14 cellular contexts compared by ENCODE assay signal in genomic region chr6:149455028-149455732, GRCh38. TPM values are rescaled to one million over a fixed set of nuclear protein-coding genes. Genes with fewer than 3 reads are reported as not detected.
DNase-seq lines count a peak whose midpoint lies in the region; ATAC-seq, FAIRE-seq and TF ChIP-seq lines count a peak whose summit lies in the region.
"Had no signal": no experiment of that assay in that cellular context is flagged by ENCODE, and none has a peak within 500 bp of the region (broad histone marks: within the 10 kb centered on the region; RNA-seq: fewer than 3 reads in every experiment).

No MANE protein-coding gene starts in this region.

- peaks cover 86% of the 10 kb centered on the region for H3K36me3 Mint-ChIP-seq in activated B cell treated with CpG ODN at 0.5 μM for 24 hours (ENCODE audit: low read depth)

- FAIRE-seq in kidney (lab: Jason Lieb, UNC) = no peak

- peak overlapping the region; percentile 64 for H3K27ac ChIP-seq in C4-2B
- H3K27ac ChIP-seq in kidney (ENCODE audit: low read depth in 2 of 2, low read length in 2 of 2) = peak overlapping the region; percentile 29 to 68
- H3K27ac ChIP-seq in psoas muscle = peak overlapping the region; percentile 70
- H3K27ac ChIP-seq: foreskin keratinocyte had no signal

- no peaks in the 10 kb centered on the region for H3K9me3 Mint-ChIP-seq in activated B cell treated with CpG ODN at 0.5 μM for 24 hours

- no peak overlapping the region for H3K4me3 Mint-ChIP-seq in activated B cell treated with CpG ODN at 0.5 μM for 24 hours

- H3K27me3 ChIP-seq in psoas muscle (ENCODE audit: insufficient read depth in 3 of 3, low read length in 2 of 3) (peaks cover 0 to 6% (median 0%) of the 10 kb centered on the region in 3 donors), MG63 (no peaks in the 10 kb centered on the region)

- TF ChIP-seq CTCF in C4-2B (conservative IDR thresholded peaks at IDR 0.05) (no peak), activated B cell treated with CpG ODN at 0.5 μM for 24 hours (IDR thresholded peaks at IDR 0.05) (no peak), kidney (IDR thresholded peaks at IDR 0.05; ENCODE audit: borderline replicate concordance, extremely low read depth, insufficient read depth) (no peak), psoas muscle (IDR thresholded peaks at IDR 0.05) (no peak)

- H3K9me3 ChIP-seq in kidney (ENCODE audit: control insufficient read depth in 1 of 2, low read length in 2 of 2) (no peaks in the 10 kb centered on the region), psoas muscle (no peaks in the 10 kb centered on the region), MG63 (no peaks in the 10 kb centered on the region)

- H3K27ac Mint-ChIP-seq in activated B cell treated with CpG ODN at 0.5 μM for 24 hours = peak overlapping the region; percentile 56

- H3K36me3 ChIP-seq in kidney (ENCODE audit: control insufficient read depth in 1 of 2, insufficient read depth in 2 of 2, low read length in 2 of 2) (no peaks in the 10 kb centered on the region), psoas muscle (ENCODE audit: insufficient read depth in 1 of 2, low read depth in 1 of 2) (no peaks in the 10 kb centered on the region), MG63 (no peaks in the 10 kb centered on the region)

- H3K4me1 ChIP-seq in kidney (ENCODE audit: control insufficient read depth in 1 of 2, insufficient read depth in 1 of 2, low read depth in 1 of 2, low read length in 2 of 2) (peaks cover 26 to 29% of the 10 kb centered on the region in 2 donors), psoas muscle (peaks cover 22% of the 10 kb centered on the region)
- H3K4me1 ChIP-seq: foreskin keratinocyte had no signal

- no peak for ATAC-seq in activated B cell treated with CpG ODN at 0.5 μM for 24 hours (ENCODE audit: low read depth)
- peak in 1 of 4 donors; percentile 9 for ATAC-seq in psoas muscle
- ATAC-seq: activated CD4-positive, CD25-positive, alpha-beta regulatory T cell treated with anti-CD3 and anti-CD28 coated beads, Interleukin-2, amount 50 U/mL, for 24 hours had no signal

- H3K4me3 ChIP-seq in kidney (ENCODE audit: low read length in 2 of 2) (no peak overlapping the region), psoas muscle (peak overlapping the region; percentile 30), MG63 (no peak overlapping the region)

- POLR2A ChIA-PET in activated B cell treated with CpG ODN at 0.5 μM for 24 hours (lab: Charles Lee) = interaction anchor here (1.1 to 1.8 kb wide), 3 partner anchors 10 to 30 kb away, joined by 3 to 5 read pairs (median 4); partner anchors contain the start of gene ZC3H12D

- CTCF ChIA-PET in activated B cell treated with CpG ODN at 0.5 μM for 24 hours (lab: Charles Lee) = interaction anchor here (1.1 kb wide), 1 partner anchor 23 kb away, joined by 3 read pairs; no protein-coding TSS in a partner anchor

- H3K4me1 Mint-ChIP-seq in activated B cell treated with CpG ODN at 0.5 μM for 24 hours = peaks cover 14% of the 10 kb centered on the region

- H3K9ac ChIP-seq in kidney (ENCODE audit: low read length in 2 of 2) = no peak overlapping the region

- intact Hi-C loops in activated B cell treated with CpG ODN at 0.5 μM for 24 hours (cut with micrococcal nuclease) (no loop called here), kidney (cut with DNase I) (no loop called here), psoas muscle (cut with DNase I) (no loop called here)

- 44 to 66% (median 60%) methylated on average over 11 of the region's 11 CpGs for WGBS in psoas muscle, 3 donors

- no peaks in the 10 kb centered on the region for H3K27me3 Mint-ChIP-seq in activated B cell treated with CpG ODN at 0.5 μM for 24 hours

- no peak for DNase-seq in activated B cell treated with CpG ODN at 0.5 μM for 24 hours
- no peak for DNase-seq in kidney
- no peak for DNase-seq in psoas muscle
- DNase-seq in MG63 = no peak
- DNase-seq in stimulated activated CD4-positive, alpha-beta T cell treated with anti-CD3 and anti-CD28 coated beads, Interleukin-4, amount 100 ng/mL, for 1 hour = no peak
- no peak for DNase-seq in NCI-H1048 (lab: John Stamatoyannopoulos, UW)
- DNase-seq in medulla oblongata (ENCODE audit: extremely low spot score) = no peak
- DNase-seq: activated gamma-delta T cell, GDM1, NCI-H526 treated with DMSO at 0.1 percent for 48 hours had no signal

RNA-seq across cellular contexts. Expression of gene ZC3H12D, which starts 29.6 kb away (rescaled TPM):
- total RNA-seq in activated B cell treated with CpG ODN at 0.5 μM for 24 hours (184 and 225 TPM in 2 replicates), kidney (3.7 TPM), psoas muscle (under 1 TPM; 0.17 to 0.41 (median 0.26) TPM)
- polyA plus RNA-seq in kidney (ENCODE audit: insufficient read depth, low read depth, low replicate concordance) (0.82 TPM), psoas muscle (under 1 TPM; 0.17 to 0.28 (median 0.26) TPM)
- total RNA-seq in MG63 (2014; rRNA removed; shearing (Covaris generic); ENCODE audit: low replicate concordance) = 0.03 TPM in 1 of 2 replicates, not detected in the other
- polyA plus RNA-seq: foreskin keratinocyte had no signal

RNA-seq across cellular contexts. Expression of gene SUMO4, which starts 55.1 kb away (rescaled TPM):
- total RNA-seq in activated B cell treated with CpG ODN at 0.5 μM for 24 hours = 6.7 and 7.9 TPM in 2 replicates
- total RNA-seq in kidney = 1.9 TPM
- polyA plus RNA-seq in kidney (ENCODE audit: insufficient read depth, low read depth, low replicate concordance) = not detected
- total RNA-seq in psoas muscle = under 1 TPM; 0.26 to 0.42 (median 0.36) TPM
- polyA plus RNA-seq in psoas muscle = under 1 TPM in 1 of 3 donors, not detected in 2; 0.16 TPM
- total RNA-seq in MG63 (2014; rRNA removed; shearing (Covaris generic); ENCODE audit: low replicate concordance) = 8.4 TPM in 1 of 2 replicates, not detected in the other
- polyA plus RNA-seq: BJ had no signal

Comparison
In these comparisons a context has a peak if more than half of its experiments do, and no peak if none do; other contexts are left out.
1. RNA of gene ZC3H12D, which starts 29.6 kb away (total RNA-seq): 184 to 225 TPM in activated B cell treated with CpG ODN at 0.5 μM for 24 hours; 3.7 TPM in kidney (single experiment), 0.17 to 0.41 TPM in psoas muscle and 0.03 TPM in MG63; every median in the first group is over 10 times any median in the second.
2. Peak in every context shown above with its lines, with median percentiles within 50 percentile points of each other: H3K27ac ChIP-seq.